8 cellular contexts compared by ENCODE assay signal in genomic region chr2:89585558-89585920, GRCh38.
DNase-seq lines count a peak whose midpoint lies in the region; ATAC-seq, FAIRE-seq and TF ChIP-seq lines count a peak whose summit lies in the region.
"Not testable (repeated sequence)": the region's sequence is repeated elsewhere in the genome, so short reads cannot be mapped to it uniquely, and the experiment has no call there.

No MANE protein-coding gene starts in this region.

- not testable (repeated sequence) for H3K9ac ChIP-seq in Loucy (ENCODE audit: low read depth, low read length, poor library complexity, severe bottlenecking); endothelial cell of umbilical vein (replicated peaks; ENCODE audit: extremely low read depth, insufficient read depth, low read length)

- not testable (repeated sequence) for H3K4me2 ChIP-seq in Loucy (ENCODE audit: low read depth, low read length, poor library complexity, severe bottlenecking)
- H3K4me2 ChIP-seq in endothelial cell of umbilical vein (ENCODE audit: insufficient read depth, low read length) = peak overlapping the region; percentile 14

- FAIRE-seq in endothelial cell of umbilical vein (lab: Jason Lieb, UNC) = not testable (repeated sequence)

- dilution Hi-C loops in endothelial cell of umbilical vein (cut with MboI; ENCODE audit: extremely low pct_ligation_motif_present, low sequenced_read_pairs) = not testable (repeated sequence)

- H3K9me3 ChIP-seq in Loucy (ENCODE audit: insufficient read depth, low read depth, low read length); endothelial cell of umbilical vein (replicated peaks; ENCODE audit: control insufficient read depth, insufficient read depth, low read length); sigmoid colon: not testable (repeated sequence)

- H3K4me3 ChIP-seq in Loucy (ENCODE audit: low read length, poor library complexity, severe bottlenecking) = peak overlapping the region; percentile 63
- H3K4me3 ChIP-seq in endothelial cell of umbilical vein (replicated peaks in 1 of 3; ENCODE audit: insufficient read depth in 1 of 3, low read depth in 1 of 3, low read length in 3 of 3) = peak overlapping the region in 1 of 3 experiments; percentile 30
- peak overlapping the region; percentile 47 for H3K4me3 ChIP-seq in kidney epithelial cell (ENCODE audit: low read depth, low read length)
- H3K4me3 ChIP-seq in sigmoid colon = peak overlapping the region in 3 of 4 donors; percentile 39 to 52 (median 49)

- peak overlapping the region; percentile 67; the same call in 1 of the 2 replicates for H2AFZ ChIP-seq in Loucy (ENCODE audit: low read length)
- H2AFZ ChIP-seq in endothelial cell of umbilical vein (ENCODE audit: low read depth, low read length) = peak overlapping the region; percentile 94

- H3K79me2 ChIP-seq in Loucy (ENCODE audit: insufficient read depth, low read length); endothelial cell of umbilical vein (ENCODE audit: control insufficient read depth, insufficient read depth, low read length): not testable (repeated sequence)

- DNase-seq in ACHN (peak; percentile 33), activated T-cell treated with anti-CD3 and anti-CD28 coated beads for 24 hours (ENCODE audit: low read depth) (peak; percentile 14), endothelial cell of umbilical vein (ENCODE audit: low read depth, low spot score) (peak; percentile 73), sigmoid colon (peak; percentile 64)
- not testable (repeated sequence) for DNase-seq in kidney epithelial cell (ENCODE audit: low read depth)

- ATAC-seq in GM19025 (IDR thresholded peaks at IDR 0.05; ENCODE audit: low read depth, unreplicated experiment) (peak; percentile 100), HG02840 (IDR thresholded peaks at IDR 0.05; ENCODE audit: low FRiP score, unreplicated experiment) (peak; percentile 100)

- not testable (repeated sequence) for H3K36me3 ChIP-seq in Loucy (ENCODE audit: insufficient read depth, low read length); endothelial cell of umbilical vein (ENCODE audit: control insufficient read depth in 2 of 2, extremely low read depth in 1 of 2, insufficient read depth in 2 of 2, low read length in 2 of 2); kidney epithelial cell (ENCODE audit: control insufficient read depth, insufficient read depth, low read length); sigmoid colon

- H3F3A ChIP-seq in Loucy (ENCODE audit: low read depth) = not testable (repeated sequence)

- not testable (repeated sequence) for H3K27me3 ChIP-seq in Loucy (ENCODE audit: insufficient read depth, low read length, poor library complexity, severe bottlenecking); endothelial cell of umbilical vein (ENCODE audit: control insufficient read depth in 2 of 2, insufficient read depth in 2 of 2, low read length in 2 of 2); kidney epithelial cell (ENCODE audit: control insufficient read depth, insufficient read depth, low read length); sigmoid colon

- TF ChIP-seq CTCF in Loucy (conservative IDR thresholded peaks at IDR 0.05; ENCODE audit: low read length); endothelial cell of umbilical vein (IDR thresholded peaks at IDR 0.05; ENCODE audit: extremely low read depth in 1 of 2, insufficient read depth in 1 of 2, low read depth in 1 of 2, low read length in 2 of 2); kidney epithelial cell (IDR thresholded peaks at IDR 0.05; ENCODE audit: insufficient read depth, low read length, poor library complexity, severe bottlenecking); sigmoid colon (IDR thresholded peaks at IDR 0.05): not testable (repeated sequence)

- not testable (repeated sequence) for TF ChIP-seq POLR2A in endothelial cell of umbilical vein (IDR thresholded peaks at IDR 0.05; ENCODE audit: low read depth, low read length); sigmoid colon (IDR thresholded peaks at IDR 0.05)

- not testable (repeated sequence) for H3K27ac ChIP-seq in endothelial cell of umbilical vein (ENCODE audit: insufficient read depth, low read depth, low read length)
- peak overlapping the region in 1 of 4 donors; percentile 45 for H3K27ac ChIP-seq in sigmoid colon

- BruUV-seq in endothelial cell of umbilical vein (replicated peaks; lab: Mats Ljungman, UMichigan) = not testable (repeated sequence)

- H4K20me1 ChIP-seq in Loucy (ENCODE audit: insufficient read depth, low read length, poor library complexity, severe bottlenecking); endothelial cell of umbilical vein (replicated peaks; ENCODE audit: control insufficient read depth, extremely low read depth, insufficient read depth, low read length): not testable (repeated sequence)

- CTCF ChIA-PET in endothelial cell of umbilical vein (lab: Charles Lee) = not testable (repeated sequence)

- WGBS in sigmoid colon, 2 donors = 5 to 8% methylated on average over 27 of the region's 34 CpGs

- H3K9me2 ChIP-seq in Loucy (replicated peaks; ENCODE audit: low read depth, low read length) = not testable (repeated sequence)

- in situ Hi-C loops in ACHN (cut with HindIII; ENCODE audit: low pct_ligation_motif_present, low pct_unique_long_range_greater_than_20kb, low sequenced_read_pairs) = not testable (repeated sequence)

- POLR2A ChIA-PET in endothelial cell of umbilical vein (lab: Charles Lee) = not testable (repeated sequence)

- TF ChIP-seq EP300 in sigmoid colon (IDR thresholded peaks at IDR 0.05) = not testable (repeated sequence)

- H3K9me1 ChIP-seq in endothelial cell of umbilical vein (replicated peaks; ENCODE audit: control insufficient read depth, extremely low read depth, insufficient read depth, low read length) = not testable (repeated sequence)

- intact Hi-C loops in endothelial cell of umbilical vein (cut with micrococcal nuclease); sigmoid colon (cut with DNase I): not testable (repeated sequence)

- H3K4me1 ChIP-seq in Loucy (ENCODE audit: insufficient read depth, low read length, poor library complexity, severe bottlenecking); endothelial cell of umbilical vein (ENCODE audit: control insufficient read depth, extremely low read depth, insufficient read depth, low read length); sigmoid colon: not testable (repeated sequence)
